8 cellular contexts compared by ENCODE assay signal in the genomic region with DNA sequence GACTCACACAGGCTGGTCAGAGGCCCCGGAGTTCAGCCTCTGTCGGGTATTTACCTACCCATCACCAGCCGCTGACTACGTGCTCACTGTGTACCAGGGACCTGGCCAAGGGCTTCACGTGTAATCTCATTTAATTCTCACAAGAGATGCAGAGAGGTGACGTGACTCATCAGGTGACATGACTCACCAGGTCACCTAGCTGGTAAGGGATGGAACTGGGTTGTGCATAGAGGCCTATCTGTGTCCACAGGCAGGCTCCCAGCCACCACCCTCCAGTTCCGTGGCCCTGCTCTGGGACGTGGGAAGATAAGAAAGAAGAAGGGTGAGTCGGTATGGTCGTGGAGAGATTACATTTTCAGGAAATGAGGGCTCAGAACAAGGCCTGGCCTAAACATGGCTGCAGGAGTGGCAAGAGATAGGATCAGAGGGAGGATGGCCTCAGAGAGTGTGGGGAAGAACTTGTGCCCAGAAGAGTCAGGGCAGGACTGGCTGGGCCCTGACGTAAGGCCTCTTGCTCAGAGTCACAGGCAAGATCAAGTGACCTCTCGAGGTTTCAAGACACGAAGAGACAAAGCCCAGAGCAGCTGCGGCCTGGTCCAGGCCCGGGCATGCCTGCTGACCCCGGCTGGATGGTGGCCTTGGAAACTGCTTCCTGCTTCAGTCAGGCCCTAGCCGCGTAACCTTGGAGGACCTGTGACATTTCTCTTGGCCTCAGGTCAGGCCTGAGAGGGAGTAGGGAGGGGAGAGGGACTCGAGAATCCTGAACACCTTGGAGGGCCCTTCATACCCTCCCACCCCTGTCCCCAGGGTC. TPM values are rescaled to one million over a fixed set of nuclear protein-coding genes. Genes with fewer than 3 reads are reported as not detected.
DNase-seq lines count a peak whose midpoint lies in the region; ATAC-seq and TF ChIP-seq lines count a peak whose summit lies in the region.

No MANE protein-coding gene starts in this region.

- intact Hi-C loops in body of pancreas (cut with DNase I) = no loop called here

- 58 to 72% methylated on average over 19 of the region's 19 CpGs for WGBS in body of pancreas, 2 donors
- WGBS in liver = 68% methylated on average over 19 of the region's 19 CpGs

- H3K27ac ChIP-seq in body of pancreas (peak overlapping the region; percentile 10 to 70 (median 44)), liver (ENCODE audit: low read depth in 1 of 2, low read length in 2 of 2) (peak overlapping the region; percentile 26 to 37), thoracic aorta (peak overlapping the region; percentile 82 to 88)

- TF ChIP-seq RAD21 in liver (IDR thresholded peaks at IDR 0.05) = no peak

- H3K4me1 ChIP-seq in body of pancreas (peaks cover 16% of the 10 kb centered on the region), liver (ENCODE audit: control insufficient read depth in 4 of 4, insufficient read depth in 4 of 4, low read length in 3 of 4) (peaks cover 0 to 3% (median 0%) of the 10 kb centered on the region in 4 donors), thoracic aorta (ENCODE audit: control insufficient read depth in 1 of 2, low read depth in 2 of 2) (peaks cover 38 to 87% of the 10 kb centered on the region in 2 donors)

- H3K9me3 ChIP-seq in body of pancreas = no peaks in the 10 kb centered on the region
- no peaks in the 10 kb centered on the region for H3K9me3 ChIP-seq in liver (ENCODE audit: control insufficient read depth in 4 of 4, low read length in 3 of 4)
- no peaks in the 10 kb centered on the region for H3K9me3 ChIP-seq in thoracic aorta

- TF ChIP-seq POLR2A in body of pancreas (IDR thresholded peaks at IDR 0.05) = peak in 1 of 3 donors; percentile 22

- H3K9ac ChIP-seq in liver (ENCODE audit: low read depth in 1 of 2, low read length in 2 of 2) = no peak overlapping the region

- no peaks in the 10 kb centered on the region for H3K27me3 ChIP-seq in body of pancreas
- H3K27me3 ChIP-seq in liver (ENCODE audit: control insufficient read depth in 4 of 4, insufficient read depth in 4 of 4, low read length in 3 of 4) = no peaks in the 10 kb centered on the region
- H3K27me3 ChIP-seq in thoracic aorta (replicated peaks; ENCODE audit: insufficient read depth) = no peaks in the 10 kb centered on the region

- TF ChIP-seq CTCF in body of pancreas (IDR thresholded peaks at IDR 0.05) = no peak
- no peak for TF ChIP-seq CTCF in liver (IDR thresholded peaks at IDR 0.05; ENCODE audit: low read depth, low read length, missing input control)
- no peak for TF ChIP-seq CTCF in thoracic aorta (IDR thresholded peaks at IDR 0.05)

- H3K36me3 ChIP-seq in body of pancreas (replicated peaks in 1 of 2; ENCODE audit: insufficient read depth in 1 of 2, low read depth in 2 of 2) (no peaks in the 10 kb centered on the region), liver (ENCODE audit: control insufficient read depth in 4 of 4, insufficient read depth in 3 of 4, low read depth in 1 of 4, low read length in 3 of 4) (peaks cover 2 to 10% (median 5%) of the 10 kb centered on the region in 4 donors), thoracic aorta (peaks cover 7% of the 10 kb centered on the region)

- ATAC-seq in body of pancreas (peak; percentile 41), thoracic aorta (ENCODE audit: insufficient number of reproducible peaks, low FRiP score, low read depth) (peak; percentile 45), GM21576 (IDR thresholded peaks at IDR 0.05; ENCODE audit: unreplicated experiment) (no peak), GM21515 (IDR thresholded peaks at IDR 0.05; ENCODE audit: unreplicated experiment) (no peak)

- H3K4me3 ChIP-seq in body of pancreas (no peak overlapping the region), liver (ENCODE audit: low read depth in 1 of 3, low read length in 3 of 3) (no peak overlapping the region), thoracic aorta (no peak overlapping the region)

- DNase-seq in CMK (ENCODE audit: low read depth) = peak; percentile 84
- DNase-seq in NCI-H2196 (lab: John Stamatoyannopoulos, UW; ENCODE audit: unreplicated experiment) = peak; percentile 96
- peak; percentile 29 to 93 (median 56) for DNase-seq in body of pancreas
- DNase-seq in thoracic aorta (ENCODE audit: low spot score) = no peak
- DNase-seq in GF-D8 (lab: John Stamatoyannopoulos, UW) = no peak

TF ChIP-seq in liver, 16 proteins besides CTCF, POLR2A, EP300 and RAD21:
- TF ChIP-seq NR2F2 (IDR thresholded peaks at IDR 0.05) (peak; percentile 93), RXRA (IDR thresholded peaks at IDR 0.05) (peak in 1 of 2 donors; percentile 36), EGR1 (IDR thresholded peaks at IDR 0.05; ENCODE audit: low read depth in 2 of 2) (no peak)

RNA-seq across cellular contexts. Expression of gene WASF2, which starts 52.7 kb away (rescaled TPM):
- 10 to 100 TPM; 28.0 to 36.1 TPM for total RNA-seq in body of pancreas
- 10 to 100 TPM; 15.1 to 37.7 TPM for total RNA-seq in liver
- polyA plus RNA-seq in liver = 10 to 100 TPM; 11.6 to 22.4 TPM
- total RNA-seq in thoracic aorta = 10 to 100 TPM; 60.1 to 83.7 TPM

Comparison
In these comparisons a context has a peak if more than half of its experiments do, and no peak if none do; other contexts are left out.
1. DNase-seq: peak in CMK (single experiment), NCI-H2196 (single experiment) and body of pancreas (4 of 4); none in thoracic aorta (single experiment) and GF-D8 (single experiment).
2. ATAC-seq: peak in body of pancreas (single experiment) and thoracic aorta (single experiment); none in GM21576 (single experiment) and GM21515 (single experiment).
3. H3K27ac ChIP-seq: peak in every context shown above with its lines; median percentile 85 in thoracic aorta; 44 in body of pancreas; 32 in liver.